25 cellular contexts compared by ENCODE assay signal in genomic region chr17:71251276-71251675, GRCh38.
DNase-seq lines count a peak whose midpoint lies in the region; ATAC-seq and TF ChIP-seq lines count a peak whose summit lies in the region.
"Had no signal": no experiment of that assay in that cellular context is flagged by ENCODE, and none has a peak within 500 bp of the region (broad histone marks: within the 10 kb centered on the region; RNA-seq: fewer than 3 reads in every experiment).

No MANE protein-coding gene starts in this region.

- no peak overlapping the region for H2AFZ ChIP-seq in fibroblast of lung (ENCODE audit: low read length)
- H2AFZ ChIP-seq: hepatocyte had no signal

- no peak overlapping the region for H3K27ac Mint-ChIP-seq in T-cell
- H3K27ac Mint-ChIP-seq: activated naive CD4-positive, alpha-beta T cell treated with anti-CD3 and anti-CD28 coated beads, Interleukin-2, amount 50 U/mL, for 72 hours; CD8-positive, alpha-beta T cell; IgD-negative memory B cell; natural killer cell treated with Interleukin-12 subunit alpha and Interleukin-12 subunit beta and Interleukin-15 and Interleukin-18, amount 100 ng/mL, for 72 hours; stimulated activated naive B cell treated with anti-CD40 and anti-IgM and Interleukin-4, amounts not matched to agents 10 μg/mL and 1 μg/mL and 100 μg/mL, for 72 hours had no signal

- no peak overlapping the region for H3K4me3 Mint-ChIP-seq in T-cell
- H3K4me3 Mint-ChIP-seq: CD8-positive, alpha-beta T cell; IgD-negative memory B cell; natural killer cell treated with Interleukin-12 subunit alpha and Interleukin-12 subunit beta and Interleukin-15 and Interleukin-18, amount 100 ng/mL, for 72 hours; stimulated activated naive B cell treated with anti-CD40 and anti-IgM and Interleukin-4, amounts not matched to agents 10 μg/mL and 1 μg/mL and 100 μg/mL, for 72 hours had no signal

- peak overlapping the region in 1 of 4 experiments; percentile 17 for H3K4me3 ChIP-seq in fibroblast of lung (replicated peaks in 1 of 4; ENCODE audit: control extremely low read depth in 1 of 4, insufficient read depth in 1 of 4, low read depth in 3 of 4, low read length in 4 of 4)
- no peak overlapping the region for H3K4me3 ChIP-seq in skeletal muscle satellite cell (ENCODE audit: low read length)
- H3K4me3 ChIP-seq: ascending aorta, hepatocyte, spleen, vagina had no signal

- H3K79me2 ChIP-seq in fibroblast of lung (ENCODE audit: control insufficient read depth, insufficient read depth, low read length) = no peaks in the 10 kb centered on the region
- H3K79me2 ChIP-seq: hepatocyte had no signal

- H3K4me1 ChIP-seq in fibroblast of lung (ENCODE audit: control insufficient read depth, extremely low read depth, insufficient read depth, low read length) (no peaks in the 10 kb centered on the region), skeletal muscle satellite cell (ENCODE audit: control insufficient read depth, insufficient read depth, low read length) (peaks cover 6% of the 10 kb centered on the region)
- H3K4me1 ChIP-seq: ascending aorta, spleen, vagina had no signal

- H3K27me3 Mint-ChIP-seq in T-cell = no peaks in the 10 kb centered on the region
- H3K27me3 Mint-ChIP-seq: IgD-negative memory B cell; natural killer cell treated with Interleukin-12 subunit alpha and Interleukin-12 subunit beta and Interleukin-15 and Interleukin-18, amount 100 ng/mL, for 72 hours; stimulated activated naive B cell treated with anti-CD40 and anti-IgM and Interleukin-4, amounts not matched to agents 10 μg/mL and 1 μg/mL and 100 μg/mL, for 72 hours had no signal

- no peak overlapping the region for H3K4me2 ChIP-seq in fibroblast of lung (ENCODE audit: extremely low read depth, insufficient read depth, low read length)
- H3K4me2 ChIP-seq in skeletal muscle satellite cell (ENCODE audit: low read length) = peak overlapping the region; percentile 0
- H3K4me2 ChIP-seq: hepatocyte had no signal

- H3K4me1 Mint-ChIP-seq in T-cell = no peaks in the 10 kb centered on the region
- H3K4me1 Mint-ChIP-seq: IgD-negative memory B cell; stimulated activated naive B cell treated with anti-CD40 and anti-IgM and Interleukin-4, amounts not matched to agents 10 μg/mL and 1 μg/mL and 100 μg/mL, for 72 hours had no signal

- CTCF ChIA-PET in T-cell (lab: Charles Lee) = no interaction called here

- POLR2A ChIA-PET in T-cell (lab: Charles Lee) = no interaction called here

- peak; percentile 58 for DNase-seq in EL
- DNase-seq in M059J (ENCODE audit: low read depth) = peak; percentile 78
- peak; percentile 41 to 76 for DNase-seq in fibroblast of lung (ENCODE audit: low read depth in 2 of 2)
- no peak for DNase-seq in LoVo (ENCODE audit: low spot score)
- DNase-seq in stimulated activated CD4-positive, alpha-beta T cell treated with anti-CD3 and anti-CD28 coated beads, Interleukin-4, amount 100 ng/mL, for 1 hour = no peak
- DNase-seq in T-cell = no peak
- DNase-seq: activated CD4-positive, alpha-beta T cell treated with anti-CD3 and anti-CD28 coated beads, Interleukin-2, amount 50 U/mL, for 1 hour; AML-193; CD8-positive, alpha-beta T cell; foreskin melanocyte; NCI-H2081; NCI-H226; retina; spleen; stimulated activated CD4-positive, alpha-beta T cell treated with anti-CD3 and anti-CD28 coated beads, Interleukin-4, amount 100 ng/mL, for 24 hours; stimulated activated naive B cell treated with anti-CD40 and anti-IgM and Interleukin-4, amounts not matched to agents 10 μg/mL and 1 μg/mL and 100 μg/mL, for 72 hours had no signal

- H3K9me3 ChIP-seq in fibroblast of lung (ENCODE audit: control insufficient read depth, insufficient read depth, low read depth, low read length) (no peaks in the 10 kb centered on the region), skeletal muscle satellite cell (replicated peaks; ENCODE audit: low read length) (no peaks in the 10 kb centered on the region)
- H3K9me3 ChIP-seq: ascending aorta, vagina had no signal

- H3K36me3 Mint-ChIP-seq in T-cell = no peaks in the 10 kb centered on the region
- H3K36me3 Mint-ChIP-seq: activated naive CD4-positive, alpha-beta T cell treated with anti-CD3 and anti-CD28 coated beads, Interleukin-2, amount 50 U/mL, for 72 hours; CD8-positive, alpha-beta T cell; IgD-negative memory B cell; natural killer cell treated with Interleukin-12 subunit alpha and Interleukin-12 subunit beta and Interleukin-15 and Interleukin-18, amount 100 ng/mL, for 72 hours; stimulated activated naive B cell treated with anti-CD40 and anti-IgM and Interleukin-4, amounts not matched to agents 10 μg/mL and 1 μg/mL and 100 μg/mL, for 72 hours had no signal

- no peak overlapping the region for H3K27ac ChIP-seq in fibroblast of lung (ENCODE audit: insufficient read depth, low read length)
- H3K27ac ChIP-seq: ascending aorta, hepatocyte, HL-60, spleen, vagina, VCaP had no signal

- H3K27me3 ChIP-seq in fibroblast of lung (ENCODE audit: control insufficient read depth, insufficient read depth, low read length) (no peaks in the 10 kb centered on the region), skeletal muscle satellite cell (ENCODE audit: control insufficient read depth, insufficient read depth, low read length) (peaks cover 5% of the 10 kb centered on the region)
- H3K27me3 ChIP-seq: ascending aorta, hepatocyte, spleen, vagina had no signal

- no peaks in the 10 kb centered on the region for H4K20me1 ChIP-seq in fibroblast of lung (ENCODE audit: control insufficient read depth, extremely low read depth, insufficient read depth, low read length)

- peaks cover 6 to 12% (median 9%) of the 10 kb centered on the region in 3 donors for H3K9me3 Mint-ChIP-seq in T-cell

- no peak for TF ChIP-seq CTCF in fibroblast of lung (conservative IDR thresholded peaks at IDR 0.05 in 1 of 2, IDR thresholded peaks at IDR 0.05 in 1 of 2; ENCODE audit: low read depth in 1 of 2, low read length in 2 of 2)

- ATAC-seq in T-cell (replicated peaks in 1 of 4) = no peak
- ATAC-seq: activated naive CD4-positive, alpha-beta T cell treated with anti-CD3 and anti-CD28 coated beads, Interleukin-2, amount 50 U/mL, for 72 hours; CD8-positive, alpha-beta T cell; natural killer cell treated with Interleukin-12 subunit alpha and Interleukin-12 subunit beta and Interleukin-15 and Interleukin-18, amount 100 ng/mL, for 72 hours; stimulated activated naive B cell treated with anti-CD40 and anti-IgM and Interleukin-4, amounts not matched to agents 10 μg/mL and 1 μg/mL and 100 μg/mL, for 72 hours had no signal

- H3K36me3 ChIP-seq in fibroblast of lung (ENCODE audit: control insufficient read depth, insufficient read depth, low read length) (no peaks in the 10 kb centered on the region), skeletal muscle satellite cell (ENCODE audit: insufficient read depth, low read length) (no peaks in the 10 kb centered on the region)
- H3K36me3 ChIP-seq: ascending aorta, spleen, vagina had no signal

- no peak overlapping the region for H3K9ac ChIP-seq in fibroblast of lung (ENCODE audit: insufficient read depth, low read length)
- H3K9ac ChIP-seq in skeletal muscle satellite cell (ENCODE audit: low read depth, low read length) = no peak overlapping the region

Comparison
In these comparisons a context has a peak if more than half of its experiments do, and no peak if none do; other contexts are left out.
1. DNase-seq: peak in EL (single experiment), M059J (single experiment) and fibroblast of lung (2 of 2); none in LoVo (single experiment), stimulated activated CD4-positive, alpha-beta T cell treated with anti-CD3 and anti-CD28 coated beads, Interleukin-4, amount 100 ng/mL, for 1 hour (single experiment) and T-cell (0 of 34).